ENCODE assay signal across 15 cellular contexts in the genomic region with DNA sequence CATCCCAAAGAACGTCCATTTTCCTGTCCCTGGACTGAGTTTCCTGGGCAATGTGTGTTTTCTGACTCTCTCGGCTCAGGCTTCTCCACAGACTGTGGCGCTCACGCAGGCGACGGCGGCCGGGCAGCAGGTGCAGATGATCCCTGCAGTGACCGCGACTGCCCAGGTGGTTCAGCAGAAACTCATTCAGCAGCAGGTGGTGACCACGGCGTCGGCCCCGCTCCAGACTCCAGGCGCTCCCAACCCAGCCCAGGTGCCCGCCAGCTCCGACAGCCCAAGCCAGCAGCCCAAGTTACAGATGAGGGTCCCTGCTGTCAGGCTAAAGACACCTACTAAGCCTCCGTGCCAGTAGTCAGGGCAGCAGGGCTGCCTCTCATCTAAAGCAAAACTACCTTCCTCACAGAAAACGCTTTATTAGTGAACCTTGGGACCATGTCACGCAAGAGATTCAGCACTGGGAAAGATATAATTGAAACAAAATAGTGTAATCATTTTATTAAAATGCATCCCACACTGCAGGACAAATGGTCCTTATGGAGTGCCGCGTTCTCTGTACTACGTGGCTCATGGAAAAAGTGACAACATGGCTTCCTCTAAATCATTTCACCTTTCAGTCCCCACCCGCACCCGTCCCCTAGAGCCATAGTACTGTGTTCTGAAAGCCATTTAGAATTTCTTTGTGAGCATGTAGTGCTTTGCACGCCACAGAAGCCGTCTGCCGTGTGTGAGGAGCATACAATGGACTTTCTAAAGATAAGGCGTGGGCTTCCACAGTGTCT.
"Had no signal": no experiment of that assay in that cellular context is flagged by ENCODE, and none has a peak within 500 bp of the region (broad histone marks: within the 10 kb centered on the region; RNA-seq: fewer than 3 reads in every experiment).

No MANE protein-coding gene starts in this region.

- H3K27ac ChIP-seq: psoas muscle, right lobe of liver, thoracic aorta, upper lobe of right lung, VCaP had no signal

- H3K4me1 ChIP-seq: psoas muscle, right lobe of liver, upper lobe of right lung had no signal

- H3K9me3 ChIP-seq: psoas muscle, right lobe of liver, thoracic aorta, upper lobe of right lung had no signal

- H3K27me3 ChIP-seq: right lobe of liver, upper lobe of right lung had no signal

- DNase-seq: activated CD4-positive, alpha-beta memory T cell treated with anti-CD3 and anti-CD28 coated beads for 36 hours; activated CD8-positive, alpha-beta memory T cell treated with anti-CD3 and anti-CD28 coated beads, Interleukin-2, amount 10 ng/mL, durations not matched to agents 7 days and 5 days; activated gamma-delta T cell; activated T-cell treated with anti-CD3 and anti-CD28 coated beads, Interleukin-2, amount 50 U/mL, for 24 hours; central memory CD4-positive, alpha-beta T cell; cortex of kidney; effector memory CD4-positive, alpha-beta T cell; head of caudate nucleus; kidney glomerular epithelial cell; psoas muscle; right lobe of liver; stimulated activated naive CD8-positive, alpha-beta T cell treated with anti-CD3 and anti-CD28 coated beads, Interleukin-15, Interleukin-2, amounts not matched to agents 100 U/mL and 50 U/mL, for 24 hours; upper lobe of right lung had no signal

- H3K4me3 ChIP-seq: psoas muscle, right lobe of liver, thoracic aorta, upper lobe of right lung had no signal
